Comparison of ENCODE assay signal across 1 cellular context in the genomic region with DNA sequence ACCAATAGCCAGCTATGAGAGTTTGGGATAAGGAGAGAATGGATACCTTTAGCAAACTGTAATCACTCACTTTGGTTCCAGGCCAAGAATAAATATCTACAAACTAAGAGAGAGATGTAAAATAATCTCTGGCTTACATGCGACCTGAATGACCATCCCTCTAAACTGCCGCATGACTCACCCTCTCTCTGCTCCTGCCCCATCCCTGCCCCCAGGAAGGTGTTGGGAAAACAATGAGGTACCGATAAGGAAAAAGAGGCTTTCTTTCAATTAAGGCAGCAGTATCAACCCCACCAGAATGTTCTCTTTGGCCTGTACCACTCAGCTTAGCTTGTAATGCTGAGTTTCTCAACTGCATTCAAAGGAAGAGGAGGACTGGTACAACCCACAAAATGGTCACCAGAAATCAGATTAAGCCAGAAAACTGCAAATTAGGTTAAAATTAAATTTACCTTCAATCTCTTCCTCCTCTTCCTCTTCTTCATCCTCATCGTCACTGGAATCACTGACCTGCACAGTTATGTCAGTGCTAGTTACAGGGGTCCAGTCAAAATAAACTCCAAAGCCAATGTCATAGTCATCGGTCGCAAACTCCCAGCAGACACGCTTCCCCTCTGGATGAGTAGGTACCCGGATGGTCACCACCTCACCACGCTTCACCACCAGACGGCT.
TF ChIP-seq lines count a peak whose summit lies in the region.

No MANE protein-coding gene starts in this region.

TF ChIP-seq in H1, 55 proteins besides CTCF, POLR2A, EP300 and RAD21:
- TF ChIP-seq HDAC2 (IDR thresholded peaks at IDR 0.05; ENCODE audit: borderline replicate concordance in 1 of 2, low read depth in 2 of 2, low read length in 2 of 2): no peak
- no peak for TF ChIP-seq BCL11A (IDR thresholded peaks at IDR 0.05; ENCODE audit: low read depth in 2 of 2, low read length in 2 of 2)
- TF ChIP-seq BACH1 (IDR thresholded peaks at IDR 0.05; ENCODE audit: low read length): no peak
- TF ChIP-seq NANOG (IDR thresholded peaks at IDR 0.05; ENCODE audit: insufficient read depth, low read depth, low read length, poor library complexity, severe bottlenecking): no peak
TF ChIP-seq in H1: peak in this region for 0.
